In genomic region chr20:36744764-36745191, GRCh38 we compare ENCODE assay signal across 8 cellular contexts. TPM values are rescaled to one million over a fixed set of nuclear protein-coding genes. Genes with fewer than 3 reads are reported as not detected.
DNase-seq lines count a peak whose midpoint lies in the region; ATAC-seq, FAIRE-seq and TF ChIP-seq lines count a peak whose summit lies in the region.

No MANE protein-coding gene starts in this region.

- H3K9me3 Mint-ChIP-seq in activated naive CD4-positive, alpha-beta T cell treated with anti-CD3 and anti-CD28 coated beads for 36 hours: no peaks in the 10 kb centered on the region

- TF ChIP-seq CTCF in VCaP (conservative IDR thresholded peaks at IDR 0.05) (no peak), foreskin keratinocyte (conservative IDR thresholded peaks at IDR 0.05) (no peak), pancreas (IDR thresholded peaks at IDR 0.05) (no peak)

- intact Hi-C loops in activated naive CD4-positive, alpha-beta T cell treated with anti-CD3 and anti-CD28 coated beads for 36 hours (cut with micrococcal nuclease): no loop called here
- intact Hi-C loops in pancreas (cut with DNase I): no loop called here

- ATAC-seq in foreskin keratinocyte (peak; percentile 35), pancreas (peak; percentile 55 to 74 (median 70)), GM21529 (IDR thresholded peaks at IDR 0.05; ENCODE audit: unreplicated experiment) (no peak)

- H3K36me3 ChIP-seq in pancreas: no peaks in the 10 kb centered on the region

- 3 to 4% methylated on average over 6 to 8 of the region's 8 CpGs for WGBS in pancreas, 2 donors

- no peaks in the 10 kb centered on the region for H3K9me3 ChIP-seq in pancreas

- CTCF ChIA-PET in activated naive CD4-positive, alpha-beta T cell treated with anti-CD3 and anti-CD28 coated beads for 36 hours (lab: Charles Lee): interaction anchor here (0.5 to 3.8 kb wide), 4 partner anchors 29 to 139 kb away, joined by 3 to 13 read pairs (median 8); partner anchors contain the start of genes DSN1 and RAB5IF

- no peaks in the 10 kb centered on the region for H3K27me3 ChIP-seq in foreskin keratinocyte
- no peaks in the 10 kb centered on the region for H3K27me3 ChIP-seq in pancreas

- H3K27ac ChIP-seq in VCaP (peak overlapping the region; percentile 92), foreskin keratinocyte (no peak overlapping the region), pancreas (peak overlapping the region in 1 of 4 donors; percentile 16)

- no peaks in the 10 kb centered on the region for H3K27me3 Mint-ChIP-seq in activated naive CD4-positive, alpha-beta T cell treated with anti-CD3 and anti-CD28 coated beads for 36 hours (ENCODE audit: low read depth)

- DNase-seq in activated naive CD4-positive, alpha-beta T cell treated with anti-CD3 and anti-CD28 coated beads for 36 hours: no peak
- DNase-seq in activated naive CD4-positive, alpha-beta T cell treated with Interleukin-2 at 50 U/mL for 16 hours: no peak
- DNase-seq in foreskin keratinocyte: peak in 1 of 2 donors; percentile 24
- DNase-seq in pancreas: peak; percentile 41 to 79 (median 54)
- DNase-seq in activated effector memory CD4-positive, alpha-beta T cell treated with anti-CD3 and anti-CD28 coated beads, Interleukin-2, amount 50 U/mL, for 16 hours: no peak
- DNase-seq in stimulated activated CD4-positive, alpha-beta T cell treated with anti-CD3 and anti-CD28 coated beads, Interleukin-2, amount 100 ng/mL, for 24 hours: no peak

- H3K4me3 Mint-ChIP-seq in activated naive CD4-positive, alpha-beta T cell treated with anti-CD3 and anti-CD28 coated beads for 36 hours: peak overlapping the region; percentile 86

- FAIRE-seq in pancreas (lab: Jason Lieb, UNC): no peak

- H3K27ac Mint-ChIP-seq in activated naive CD4-positive, alpha-beta T cell treated with anti-CD3 and anti-CD28 coated beads for 36 hours: no peak overlapping the region

- no peaks in the 10 kb centered on the region for H3K36me3 Mint-ChIP-seq in activated naive CD4-positive, alpha-beta T cell treated with anti-CD3 and anti-CD28 coated beads for 36 hours (ENCODE audit: low read depth)

- peaks cover 10% of the 10 kb centered on the region for H3K4me1 ChIP-seq in foreskin keratinocyte
- H3K4me1 ChIP-seq in pancreas: peaks cover 0 to 4% (median 0%) of the 10 kb centered on the region in 3 donors

- H3K4me1 Mint-ChIP-seq in activated naive CD4-positive, alpha-beta T cell treated with anti-CD3 and anti-CD28 coated beads for 36 hours (ENCODE audit: low read depth): peaks cover 21% of the 10 kb centered on the region

- peak overlapping the region in 3 of 4 donors; percentile 75 to 89 (median 79) for H3K4me3 ChIP-seq in pancreas

RNA-seq across cellular contexts. Expression of gene NDRG3, which starts 1.1 kb away (rescaled TPM):
- 10 to 100 TPM; 26.1 to 28.2 TPM for total RNA-seq in activated naive CD4-positive, alpha-beta T cell treated with anti-CD3 and anti-CD28 coated beads for 36 hours
- total RNA-seq in foreskin keratinocyte (27.6 and 30.4 TPM in 2 replicates), pancreas (10 to 100 TPM in 3 of 6 donors, 1 to 10 TPM in 3; 7.0 to 16.9 (median 8.9) TPM)
- polyA plus RNA-seq in foreskin keratinocyte (22.3 and 22.4 TPM in 2 replicates), pancreas (10 to 100 TPM in 1 of 2 donors, 1 to 10 TPM in 1; 7.9 to 13.8 TPM)

RNA-seq across cellular contexts. Expression of gene DSN1, which starts 28.8 kb away (rescaled TPM):
- 10 to 100 TPM; 23.0 to 24.7 TPM for total RNA-seq in activated naive CD4-positive, alpha-beta T cell treated with anti-CD3 and anti-CD28 coated beads for 36 hours
- total RNA-seq in foreskin keratinocyte (21.3 and 22.6 TPM in 2 replicates), pancreas (1 to 10 TPM; 1.9 to 3.8 (median 3.0) TPM)
- polyA plus RNA-seq in foreskin keratinocyte (14.4 and 17.0 TPM in 2 replicates), pancreas (1 to 10 TPM; 4.1 to 6.3 TPM)

Comparison
In these comparisons a context has a peak if more than half of its experiments do, and no peak if none do; other contexts are left out.
1. DNase-seq: peak in pancreas (6 of 6); none in activated naive CD4-positive, alpha-beta T cell treated with anti-CD3 and anti-CD28 coated beads for 36 hours (single experiment), activated naive CD4-positive, alpha-beta T cell treated with Interleukin-2 at 50 U/mL for 16 hours (single experiment), activated effector memory CD4-positive, alpha-beta T cell treated with anti-CD3 and anti-CD28 coated beads, Interleukin-2, amount 50 U/mL, for 16 hours (single experiment) and stimulated activated CD4-positive, alpha-beta T cell treated with anti-CD3 and anti-CD28 coated beads, Interleukin-2, amount 100 ng/mL, for 24 hours (0 of 2).